In genomic region chr5:172770675-172771438, GRCh38 we compare ENCODE assay signal across 1 cellular context.
TF ChIP-seq lines count a peak whose summit lies in the region.

Gene DUSP1, minus strand, starts transcription at chr5:172771195. Its CDS starts 243 bp downstream, at chr5:172770952.

TF ChIP-seq in HepG2, 621 proteins besides CTCF, POLR2A, EP300 and RAD21 (continued from another document and continues in another):
- TF ChIP-seq ZBTB34 (CRISPR knock-in tag; IDR thresholded peaks at IDR 0.05) (peak; percentile 91), NR3C1 (CRISPR knock-in tag; IDR thresholded peaks at IDR 0.05) (no peak; the same call in 1 of the 2 replicates), ZNF670 (CRISPR knock-in tag; IDR thresholded peaks at IDR 0.05; ENCODE audit: borderline replicate concordance) (peak; percentile 97), HMGXB3 (CRISPR knock-in tag; IDR thresholded peaks at IDR 0.05; ENCODE audit: borderline replicate concordance) (peak; percentile 63; the same call in 1 of the 2 replicates), ZNF143 (CRISPR knock-in tag; IDR thresholded peaks at IDR 0.05) (no peak), ZNF501 (CRISPR knock-in tag; IDR thresholded peaks at IDR 0.05) (peak; percentile 58; the same call in 1 of the 2 replicates), HBP1 (CRISPR knock-in tag; IDR thresholded peaks at IDR 0.05; ENCODE audit: low read depth) (0 out of 2 replicates have a peak, but pooled peaks have one; percentile 65), ZBTB39 (CRISPR knock-in tag; IDR thresholded peaks at IDR 0.05) (peak; percentile 75), ZNF543 (CRISPR knock-in tag; IDR thresholded peaks at IDR 0.05) (0 out of 2 replicates have a peak, but pooled peaks have one; percentile 47), MAF1 (CRISPR knock-in tag; IDR thresholded peaks at IDR 0.05; ENCODE audit: borderline replicate concordance) (peak; percentile 78; the same call in 1 of the 2 replicates), SOX6 (IDR thresholded peaks at IDR 0.05) (no peak), SOX6 (CRISPR knock-in tag; IDR thresholded peaks at IDR 0.05) (peak; percentile 71), ZNF20 (CRISPR knock-in tag; IDR thresholded peaks at IDR 0.05) (no peak), UBTF (CRISPR knock-in tag; IDR thresholded peaks at IDR 0.05) (peak; percentile 89), ZSCAN29 (CRISPR knock-in tag; conservative IDR thresholded peaks at IDR 0.05) (no peak; the same call in 1 of the 2 replicates), ZBTB4 (CRISPR knock-in tag; IDR thresholded peaks at IDR 0.05; ENCODE audit: borderline replicate concordance) (peak; percentile 66), NRL (CRISPR knock-in tag; IDR thresholded peaks at IDR 0.05; ENCODE audit: borderline replicate concordance) (peak; percentile 87; the same call in 1 of the 2 replicates), POGZ (CRISPR knock-in tag; IDR thresholded peaks at IDR 0.05) (peak; percentile 66; the same call in 1 of the 2 replicates), SUZ12 (IDR thresholded peaks at IDR 0.05; ENCODE audit: low read depth, low read length) (no peak), DR1 (CRISPR knock-in tag; IDR thresholded peaks at IDR 0.05) (peak; percentile 94), ZNF333 (CRISPR knock-in tag; IDR thresholded peaks at IDR 0.05; ENCODE audit: borderline replicate concordance) (0 out of 2 replicates have a peak, but pooled peaks have one; percentile 31), ZBTB7A (CRISPR knock-in tag; IDR thresholded peaks at IDR 0.05) (no peak), ZNF318 (CRISPR knock-in tag; IDR thresholded peaks at IDR 0.05) (no peak), ZNF674 (CRISPR knock-in tag; IDR thresholded peaks at IDR 0.05; ENCODE audit: low read depth) (0 out of 2 replicates have a peak, but pooled peaks have one; percentile 26), GLI4 (CRISPR knock-in tag; IDR thresholded peaks at IDR 0.05; ENCODE audit: borderline replicate concordance) (peak; percentile 37; the same call in 1 of the 2 replicates), SOX5 (CRISPR knock-in tag; IDR thresholded peaks at IDR 0.05; ENCODE audit: borderline replicate concordance) (peak; percentile 5; the same call in 1 of the 2 replicates), TCF7L2 (IDR thresholded peaks at IDR 0.05; ENCODE audit: low read depth, low read length) (no peak), ZNF660 (CRISPR knock-in tag; IDR thresholded peaks at IDR 0.05; ENCODE audit: borderline replicate concordance, low read depth) (no peak), RARA (CRISPR knock-in tag; IDR thresholded peaks at IDR 0.05) (peak; percentile 56)
